Comparison of ENCODE assay signal across 12 cellular contexts in the genomic region with DNA sequence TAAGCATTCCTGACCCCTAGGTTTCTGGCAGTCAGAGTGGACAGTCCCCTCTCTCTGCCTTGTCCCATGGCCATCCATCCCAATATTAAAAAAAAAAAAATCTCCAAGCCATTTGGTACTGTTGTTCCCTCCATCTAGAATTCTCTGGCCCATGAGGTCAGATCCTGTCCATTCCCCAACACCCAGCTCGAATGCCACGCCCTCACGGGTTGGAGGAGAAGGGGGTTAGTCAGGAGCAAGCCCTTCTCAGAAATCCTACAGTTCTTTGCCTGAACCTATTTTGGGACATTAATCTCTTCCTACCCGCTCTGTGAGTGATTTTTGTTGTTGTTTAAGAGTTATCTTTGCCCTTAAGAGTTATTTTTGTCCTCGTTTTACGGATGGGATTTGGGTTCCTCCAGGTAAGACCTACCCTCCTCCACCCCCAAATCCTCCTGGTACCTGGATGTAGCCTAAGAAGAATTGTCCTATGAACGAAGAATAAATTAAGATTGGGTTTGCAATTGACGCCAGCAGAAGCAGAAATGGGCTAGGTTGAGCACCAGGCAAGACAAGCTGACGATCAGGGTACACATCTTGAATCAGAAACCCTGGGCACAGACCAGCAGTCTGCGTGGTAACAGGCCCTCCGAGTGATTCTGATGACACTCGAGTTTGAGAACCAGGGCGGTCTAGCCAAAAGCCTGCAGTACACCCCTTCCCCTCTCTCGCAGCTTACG. TPM values are rescaled to one million over a fixed set of nuclear protein-coding genes. Genes with fewer than 3 reads are reported as not detected.
DNase-seq lines count a peak whose midpoint lies in the region; ATAC-seq, FAIRE-seq and TF ChIP-seq lines count a peak whose summit lies in the region.
"Had no signal": no experiment of that assay in that cellular context is flagged by ENCODE, and none has a peak within 500 bp of the region (broad histone marks: within the 10 kb centered on the region; RNA-seq: fewer than 3 reads in every experiment).

No MANE protein-coding gene starts in this region.

- H3K4me3 ChIP-seq in muscle layer of duodenum (ENCODE audit: low read depth in 1 of 2, low read length in 2 of 2): peak overlapping the region; percentile 30 to 73

- peak overlapping the region; percentile 63 for H3K4me3 Mint-ChIP-seq in stimulated activated naive CD8-positive, alpha-beta T cell treated with anti-CD3 and anti-CD28 coated beads, Interleukin-15, Interleukin-2, amounts not matched to agents 100 ng/mL and 50 ng/mL, for 24 hours

- no peak for ATAC-seq in stimulated activated naive CD8-positive, alpha-beta T cell treated with anti-CD3 and anti-CD28 coated beads, Interleukin-15, Interleukin-2, amounts not matched to agents 100 U/mL and 50 U/mL, for 24 hours
- ATAC-seq in GM21786 (IDR thresholded peaks at IDR 0.05; ENCODE audit: unreplicated experiment): no peak

- H3K9me3 ChIP-seq in muscle layer of duodenum (ENCODE audit: control insufficient read depth in 1 of 2, low read length in 2 of 2): no peaks in the 10 kb centered on the region

- H3K27me3 Mint-ChIP-seq in stimulated activated naive CD8-positive, alpha-beta T cell treated with anti-CD3 and anti-CD28 coated beads, Interleukin-15, Interleukin-2, amounts not matched to agents 100 ng/mL and 50 ng/mL, for 24 hours: peaks cover 46% of the 10 kb centered on the region

- DNase-seq in stimulated activated naive CD8-positive, alpha-beta T cell treated with anti-CD3 and anti-CD28 coated beads, Interleukin-15, Interleukin-2, amounts not matched to agents 100 U/mL and 50 U/mL, for 24 hours: no peak
- DNase-seq in cerebellum (ENCODE audit: low spot score): peak; percentile 7
- DNase-seq in GM19239 (ENCODE audit: insufficient read length, low spot score): no peak
- no peak for DNase-seq in GM10266 (ENCODE audit: extremely low spot score)
- DNase-seq in stimulated activated CD4-positive, alpha-beta T cell treated with anti-CD3 and anti-CD28 coated beads, Interleukin-4, amount 100 ng/mL, for 1 hour: no peak
- DNase-seq: DMS79, NCI-H1694 treated with DMSO at 0.1 percent for 48 hours had no signal

- peaks cover 4% of the 10 kb centered on the region for H3K9me3 Mint-ChIP-seq in stimulated activated naive CD8-positive, alpha-beta T cell treated with anti-CD3 and anti-CD28 coated beads, Interleukin-15, Interleukin-2, amounts not matched to agents 100 ng/mL and 50 ng/mL, for 24 hours

- peak overlapping the region; percentile 17 for H3K27ac Mint-ChIP-seq in stimulated activated naive CD8-positive, alpha-beta T cell treated with anti-CD3 and anti-CD28 coated beads, Interleukin-15, Interleukin-2, amounts not matched to agents 100 ng/mL and 50 ng/mL, for 24 hours

- H3K36me3 ChIP-seq in muscle layer of duodenum (ENCODE audit: control insufficient read depth in 1 of 2, insufficient read depth in 2 of 2, low read length in 2 of 2): no peaks in the 10 kb centered on the region

- FAIRE-seq in GM19239 (lab: Jason Lieb, UNC): no peak

- peaks cover 34% of the 10 kb centered on the region for H3K4me1 Mint-ChIP-seq in stimulated activated naive CD8-positive, alpha-beta T cell treated with anti-CD3 and anti-CD28 coated beads, Interleukin-15, Interleukin-2, amounts not matched to agents 100 ng/mL and 50 ng/mL, for 24 hours (ENCODE audit: low read depth)

- no peak overlapping the region for H3K27ac ChIP-seq in muscle layer of duodenum (ENCODE audit: low read length)

- TF ChIP-seq CTCF in GM10266 (IDR thresholded peaks at IDR 0.05; ENCODE audit: control insufficient read depth, insufficient read depth, low read depth, missing control alignments): no peak

- peaks cover 3% of the 10 kb centered on the region for H3K36me3 Mint-ChIP-seq in stimulated activated naive CD8-positive, alpha-beta T cell treated with anti-CD3 and anti-CD28 coated beads, Interleukin-15, Interleukin-2, amounts not matched to agents 100 ng/mL and 50 ng/mL, for 24 hours (ENCODE audit: low read depth)

- peaks cover 7% of the 10 kb centered on the region for H3K27me3 ChIP-seq in muscle layer of duodenum (ENCODE audit: low read depth, low read length)

- H3K4me1 ChIP-seq in muscle layer of duodenum (ENCODE audit: control insufficient read depth in 1 of 2, insufficient read depth in 2 of 2, low read length in 2 of 2): no peaks in the 10 kb centered on the region

RNA-seq across cellular contexts. Expression of gene RNF175, which starts 1.0 kb away (rescaled TPM):
- total RNA-seq in cerebellum: 14.5 TPM
- total RNA-seq: left lobe of liver; T-helper 2 cell treated with Interferon-gamma antibody and Interleukin-4, amounts not matched to agents 100 ng/mL and 5 ng/mL, for 36 hours had no signal

RNA-seq across cellular contexts. Expression of gene SFRP2, which starts 30.0 kb away (rescaled TPM):
- 3.7 TPM for total RNA-seq in cerebellum
- total RNA-seq: T-helper 2 cell treated with Interferon-gamma antibody and Interleukin-4, amounts not matched to agents 100 ng/mL and 5 ng/mL, for 36 hours had no signal
